8 cellular contexts compared by ENCODE assay signal in the genomic region with DNA sequence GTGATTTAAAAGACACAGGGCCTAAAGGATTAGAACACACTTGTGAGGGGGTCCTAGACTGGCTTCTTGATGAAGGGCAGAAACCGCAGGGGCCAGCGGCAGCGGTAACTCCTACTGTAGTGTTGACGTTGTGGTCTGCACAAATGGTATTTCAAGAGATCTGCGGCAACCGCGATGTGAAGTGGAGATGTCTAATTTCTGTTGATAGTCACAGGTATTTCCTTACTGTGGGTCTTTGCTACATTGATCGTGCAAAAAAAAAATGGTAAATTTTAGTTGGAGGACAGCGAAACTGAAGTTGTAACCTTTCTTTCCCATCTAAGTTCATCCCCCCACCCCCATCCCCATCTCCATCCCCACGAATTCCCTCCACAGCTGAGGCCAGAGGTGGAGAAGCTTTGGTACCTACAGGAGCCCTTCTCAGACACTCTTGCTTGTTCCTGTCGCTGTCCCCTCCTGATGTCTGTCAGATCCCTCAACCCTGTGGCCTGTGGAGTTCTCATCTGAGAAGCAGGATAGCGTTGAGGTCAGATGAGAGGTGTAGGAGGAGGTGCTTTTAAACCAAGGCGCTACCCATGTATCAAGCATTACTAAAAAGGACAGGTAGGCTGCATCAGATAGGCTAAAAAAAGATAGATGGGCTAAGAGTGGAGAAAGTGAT. TPM values are rescaled to one million over a fixed set of nuclear protein-coding genes. Genes with fewer than 3 reads are reported as not detected.
DNase-seq lines count a peak whose midpoint lies in the region; ATAC-seq, FAIRE-seq and TF ChIP-seq lines count a peak whose summit lies in the region.

No MANE protein-coding gene starts in this region.

- TF ChIP-seq CTCF in CD8-positive, alpha-beta T cell (IDR thresholded peaks at IDR 0.05), result no peak
- TF ChIP-seq CTCF in HL-60 (IDR thresholded peaks at IDR 0.05; ENCODE audit: insufficient read depth, low read length) (no peak), right lobe of liver (IDR thresholded peaks at IDR 0.05) (no peak), thyroid gland (IDR thresholded peaks at IDR 0.05) (no peak)

- peak; percentile 32 for ATAC-seq in CD8-positive, alpha-beta T cell
- ATAC-seq in right lobe of liver (peak in 3 of 4 donors; percentile 17 to 32 (median 29)), GM21390 (IDR thresholded peaks at IDR 0.05; ENCODE audit: unreplicated experiment) (no peak)

- peaks cover 28% of the 10 kb centered on the region for H3K4me1 ChIP-seq in CD8-positive, alpha-beta T cell (ENCODE audit: insufficient read depth, low read length)
- H3K4me1 ChIP-seq in right lobe of liver (peaks cover 0 to 4% (median 2%) of the 10 kb centered on the region in 4 donors), thyroid gland (peaks cover 7 to 23% of the 10 kb centered on the region in 2 donors)

- FAIRE-seq in GM19239 (lab: Jason Lieb, UNC), result peak; percentile 48

- peak overlapping the region; percentile 90 for H3K4me3 ChIP-seq in CD8-positive, alpha-beta T cell (ENCODE audit: low read depth, low read length)
- H3K4me3 ChIP-seq in HL-60 (replicated peaks; ENCODE audit: insufficient read depth, low read length) (peak overlapping the region; percentile 97), right lobe of liver (peak overlapping the region; percentile 81 to 84 (median 82)), thyroid gland (replicated peaks in 1 of 3) (peak overlapping the region; percentile 6 to 88 (median 60))

- WGBS in right lobe of liver (ENCODE audit: insufficient coverage, low coverage, low lambda C conversion rate, missing lambda C conversion rate), result 10% methylated on average over 13 of the region's 13 CpGs
- 8 to 11% methylated on average over 13 of the region's 13 CpGs for WGBS in thyroid gland, 2 donors

- TF ChIP-seq POLR2A in right lobe of liver (IDR thresholded peaks at IDR 0.05), result no peak
- TF ChIP-seq POLR2A in thyroid gland (IDR thresholded peaks at IDR 0.05), result no peak

- H3K27me3 ChIP-seq in CD8-positive, alpha-beta T cell (ENCODE audit: insufficient read depth, low read length), result no peaks in the 10 kb centered on the region
- H3K27me3 ChIP-seq in HL-60 (ENCODE audit: insufficient read depth, poor library complexity, severe bottlenecking), result no peaks in the 10 kb centered on the region
- no peaks in the 10 kb centered on the region for H3K27me3 ChIP-seq in right lobe of liver
- no peaks in the 10 kb centered on the region for H3K27me3 ChIP-seq in thyroid gland

- peaks cover 44% of the 10 kb centered on the region for H3K4me1 Mint-ChIP-seq in CD8-positive, alpha-beta T cell (ENCODE audit: low read depth)

- peak overlapping the region; percentile 96 for H3K4me3 Mint-ChIP-seq in CD8-positive, alpha-beta T cell

- peaks cover 17% of the 10 kb centered on the region for H3K36me3 Mint-ChIP-seq in CD8-positive, alpha-beta T cell

- no peaks in the 10 kb centered on the region for H3K36me3 ChIP-seq in CD8-positive, alpha-beta T cell (ENCODE audit: insufficient read depth, low read length)
- H3K36me3 ChIP-seq in right lobe of liver (no peaks in the 10 kb centered on the region), thyroid gland (no peaks in the 10 kb centered on the region)

- peak in 5 of 7 experiments; percentile 13 to 52 (median 20) for DNase-seq in CD8-positive, alpha-beta T cell
- DNase-seq in GM19239 (ENCODE audit: insufficient read length, low spot score), result no peak
- DNase-seq in HL-60 (ENCODE audit: low read depth in 1 of 2, low spot score in 1 of 2), result peak in 1 of 2 experiments; percentile 25
- DNase-seq in SW480 (ENCODE audit: low spot score), result peak; percentile 38
- DNase-seq in right lobe of liver, result no peak
- peak; percentile 34 to 38 for DNase-seq in thyroid gland

- CTCF ChIA-PET in CD8-positive, alpha-beta T cell (lab: Charles Lee), result no interaction called here

- H3K27ac ChIP-seq in CD8-positive, alpha-beta T cell (ENCODE audit: low read depth, low read length), result peak overlapping the region; percentile 56
- H3K27ac ChIP-seq in HL-60 (replicated peaks) (peak overlapping the region; percentile 82), cingulate gyrus (ENCODE audit: low read depth, low read length) (peak overlapping the region; percentile 7), right lobe of liver (peak overlapping the region; percentile 53 to 60 (median 60)), thyroid gland (peak overlapping the region; percentile 63 to 81 (median 77))

- no peaks in the 10 kb centered on the region for H3K9me3 ChIP-seq in CD8-positive, alpha-beta T cell (ENCODE audit: low read length)
- H3K9me3 ChIP-seq in right lobe of liver (no peaks in the 10 kb centered on the region), thyroid gland (no peaks in the 10 kb centered on the region)

- peak overlapping the region; percentile 94 for H3K27ac Mint-ChIP-seq in CD8-positive, alpha-beta T cell

- no peaks in the 10 kb centered on the region for H3K27me3 Mint-ChIP-seq in CD8-positive, alpha-beta T cell (ENCODE audit: low read depth)

- intact Hi-C loops in CD8-positive, alpha-beta T cell (cut with DNase I, micrococcal nuclease), result loop anchor here (1.0 to 10.0 kb wide), 10 partner anchors 26 to 1976 kb away; a partner anchor contains a TSS
- intact Hi-C loops in right lobe of liver (cut with DNase I), result no loop called here
- intact Hi-C loops in thyroid gland (cut with DNase I), result loop anchor here (10.0 kb wide), 1 partner anchor 136 kb away; no protein-coding TSS in a partner anchor

- H3K9me3 Mint-ChIP-seq in CD8-positive, alpha-beta T cell, result no peaks in the 10 kb centered on the region

- POLR2A ChIA-PET in CD8-positive, alpha-beta T cell (lab: Charles Lee), result no interaction called here

RNA-seq across cellular contexts. Expression of a gene that starts 0.6 kb away (rescaled TPM):
- 1 to 10 TPM; 3.4 to 3.9 TPM for total RNA-seq in CD8-positive, alpha-beta T cell
- total RNA-seq in right lobe of liver, result 10 to 100 TPM; 15.9 to 28.2 (median 19.7) TPM
- 10 to 100 TPM; 32.3 to 53.5 (median 43.5) TPM for total RNA-seq in thyroid gland

Comparison
In these comparisons a context has a peak if more than half of its experiments do, and no peak if none do; other contexts are left out.
1. DNase-seq: peak in CD8-positive, alpha-beta T cell (5 of 7), SW480 (single experiment) and thyroid gland (2 of 2); none in GM19239 (single experiment) and right lobe of liver (0 of 3).
2. H3K27ac ChIP-seq: peak in every context shown above with its lines; median percentile 82 in HL-60; 77 in thyroid gland; 60 in right lobe of liver; 56 in CD8-positive, alpha-beta T cell; 7 in cingulate gyrus.
3. intact Hi-C loops: an anchor here in CD8-positive, alpha-beta T cell (1.0 to 10.0 kb wide) and thyroid gland (10.0 kb wide); none called in right lobe of liver.
4. Peak in every context shown above with its lines, with median percentiles within 50 percentile points of each other: H3K4me3 ChIP-seq.